In genomic region chr11:3156661-3157311, GRCh38 we compare ENCODE assay signal across 1 cellular context.
A peak's percentile ranks its signal among the peaks of the same experiment; 100 is the strongest.
TF ChIP-seq lines count a peak whose summit lies in the region.

No MANE protein-coding gene starts in this region.

TF ChIP-seq in K562, 482 proteins besides CTCF, POLR2A, EP300 and RAD21 (continued from another document):
- TF ChIP-seq ZNF609 (CRISPR knock-in tag; IDR thresholded peaks at IDR 0.05; ENCODE audit: borderline replicate concordance) (no peak), BCOR (IDR thresholded peaks at IDR 0.05) (0 out of 2 replicates have a peak, but pooled peaks have one; percentile 48), ZNF583 (CRISPR knock-in tag; IDR thresholded peaks at IDR 0.05) (no peak)
